Comparison of ENCODE assay signal across 1 cellular context in genomic region chr7:118473271-118473670, GRCh38.
TF ChIP-seq lines count a peak whose summit lies in the region.

No MANE protein-coding gene starts in this region.

TF ChIP-seq in SK-N-SH, 30 proteins besides CTCF, POLR2A, EP300 and RAD21 (continued from another document):
- TF ChIP-seq ZBTB33 (IDR thresholded peaks at IDR 0.05; ENCODE audit: borderline replicate concordance, low read depth): no peak
TF ChIP-seq in SK-N-SH: peak in this region for 0.
